9 cellular contexts compared by ENCODE assay signal in the genomic region with DNA sequence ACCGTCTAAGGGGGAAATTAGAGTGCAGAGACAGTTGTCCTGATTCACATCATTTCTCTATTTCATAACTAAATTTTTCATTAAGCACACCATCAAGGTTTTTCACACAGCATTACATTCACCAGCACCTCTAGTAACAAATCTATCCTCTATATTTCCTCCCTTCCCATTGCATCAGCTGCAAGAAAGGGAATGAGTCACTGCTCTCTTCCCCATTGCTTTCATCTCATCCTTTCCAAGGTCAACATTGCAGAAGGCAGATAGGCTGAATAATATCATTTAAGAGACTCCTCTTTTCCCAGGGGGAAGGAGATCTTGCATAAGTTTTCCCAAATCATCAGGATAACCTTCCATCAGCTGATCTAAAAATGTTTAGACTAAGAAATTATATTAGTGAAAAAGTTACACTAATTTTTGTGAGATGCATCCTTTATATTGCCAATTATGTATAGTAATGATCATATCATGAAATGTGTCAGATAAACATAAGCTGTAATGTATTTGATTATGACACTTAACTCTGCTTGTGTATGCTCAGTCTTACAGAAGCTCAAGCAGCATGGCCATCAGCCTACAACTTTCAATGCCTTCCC. TPM values are rescaled to one million over a fixed set of nuclear protein-coding genes. Genes with fewer than 3 reads are reported as not detected.
A peak's percentile ranks its signal among the peaks of the same experiment; 100 is the strongest.
DNase-seq lines count a peak whose midpoint lies in the region; ATAC-seq and TF ChIP-seq lines count a peak whose summit lies in the region.
"Had no signal": no experiment of that assay in that cellular context is flagged by ENCODE, and none has a peak within 500 bp of the region (broad histone marks: within the 10 kb centered on the region; RNA-seq: fewer than 3 reads in every experiment).

No MANE protein-coding gene starts in this region.

- peaks cover 31% of the 10 kb centered on the region for H3F3A ChIP-seq in PC-9 (ENCODE audit: insufficient read depth, low read depth)

- H3K27me3 ChIP-seq in PC-9 (ENCODE audit: insufficient read depth, low read depth): no peaks in the 10 kb centered on the region

- H3K36me3 ChIP-seq in PC-9 (ENCODE audit: low read depth): no peaks in the 10 kb centered on the region

- POLR2A ChIA-PET in PC-9 (lab: Charles Lee; ENCODE audit: unreplicated experiment): no interaction called here
- POLR2A ChIA-PET in GM10248 (lab: Yijun Ruan, JAX): no interaction called here

- peaks cover 44% of the 10 kb centered on the region for H3K4me1 Mint-ChIP-seq in activated naive CD4-positive, alpha-beta T cell treated with anti-CD3 and anti-CD28 coated beads, Interleukin-2, amount 10 ng/mL, durations not matched to agents 7 days and 5 days
- peaks cover 46% of the 10 kb centered on the region for H3K4me1 Mint-ChIP-seq in stimulated activated memory B cell treated with anti-CD40 and anti-IgM and Interleukin-4, amounts not matched to agents 10 μg/mL and 1 μg/mL and 100 μg/mL, for 72 hours

- intact Hi-C loops in PC-9 (cut with micrococcal nuclease; ENCODE audit: unreplicated experiment): loop anchor here (10.0 kb wide), 2 partner anchors 206 to 424 kb away; no protein-coding TSS in a partner anchor

- no peak overlapping the region for H3K4me3 Mint-ChIP-seq in activated naive CD4-positive, alpha-beta T cell treated with anti-CD3 and anti-CD28 coated beads, Interleukin-2, amount 10 ng/mL, durations not matched to agents 7 days and 5 days
- H3K4me3 Mint-ChIP-seq in stimulated activated memory B cell treated with anti-CD40 and anti-IgM and Interleukin-4, amounts not matched to agents 10 μg/mL and 1 μg/mL and 100 μg/mL, for 72 hours: no peak overlapping the region
- H3K4me3 Mint-ChIP-seq: stimulated activated naive B cell treated with anti-CD40 and anti-IgM and Interleukin-4, amounts not matched to agents 10 μg/mL and 1 μg/mL and 100 μg/mL, for 72 hours had no signal

- no TSS peak for BruUV-seq in PC-9 (replicated peaks; lab: Mats Ljungman, UMichigan)

- H3K4me1 ChIP-seq in PC-9 (replicated peaks; ENCODE audit: insufficient read depth): peaks cover 41% of the 10 kb centered on the region

- no peak overlapping the region; the same call in 1 of the 2 replicates for H2AFZ ChIP-seq in PC-9

- H3K79me2 ChIP-seq in PC-9 (ENCODE audit: low read depth): peaks cover 87% of the 10 kb centered on the region

- peak overlapping the region; percentile 95 for H3K27ac ChIP-seq in PC-9

- H3K9me3 ChIP-seq in PC-9 (ENCODE audit: insufficient read depth, low read depth): no peaks in the 10 kb centered on the region

- CTCF ChIA-PET in activated naive CD4-positive, alpha-beta T cell treated with anti-CD3 and anti-CD28 coated beads, Interleukin-2, amount 10 ng/mL, durations not matched to agents 7 days and 5 days (lab: Charles Lee): interaction anchor here (0.9 to 2.5 kb wide), 2 partner anchors 346 to 427 kb away, joined by 3 to 8 read pairs; no protein-coding TSS in a partner anchor
- CTCF ChIA-PET in PC-9 (lab: Charles Lee): interaction anchor here (0.6 to 0.9 kb wide), 2 partner anchors 425 to 516 kb away, joined by 3 to 4 read pairs; no protein-coding TSS in a partner anchor
- CTCF ChIA-PET in GM10248 (lab: Yijun Ruan, JAX): interaction anchor here (0.9 to 6.5 kb wide), 4 partner anchors 16 to 350 kb away, joined by 4 to 77 read pairs (median 34); no protein-coding TSS in a partner anchor

- no peaks in the 10 kb centered on the region for H4K20me1 ChIP-seq in PC-9 (ENCODE audit: insufficient read depth)

- no peaks in the 10 kb centered on the region for H3K9me3 Mint-ChIP-seq in activated naive CD4-positive, alpha-beta T cell treated with anti-CD3 and anti-CD28 coated beads, Interleukin-2, amount 10 ng/mL, durations not matched to agents 7 days and 5 days
- no peaks in the 10 kb centered on the region for H3K9me3 Mint-ChIP-seq in stimulated activated memory B cell treated with anti-CD40 and anti-IgM and Interleukin-4, amounts not matched to agents 10 μg/mL and 1 μg/mL and 100 μg/mL, for 72 hours
- H3K9me3 Mint-ChIP-seq: stimulated activated naive B cell treated with anti-CD40 and anti-IgM and Interleukin-4, amounts not matched to agents 10 μg/mL and 1 μg/mL and 100 μg/mL, for 72 hours had no signal

- TF ChIP-seq CTCF in PC-9 (conservative IDR thresholded peaks at IDR 0.05) (no peak), epithelial cell of esophagus (IDR thresholded peaks at IDR 0.05; ENCODE audit: insufficient read depth, low read depth, low read length, missing control alignments) (no peak), GM10248 (IDR thresholded peaks at IDR 0.05; ENCODE audit: control extremely low read depth, extremely low read depth, low read depth, missing control alignments) (no peak)

- no peak for ATAC-seq in stimulated activated memory B cell treated with anti-CD40 and anti-IgM and Interleukin-4, amounts not matched to agents 10 μg/mL and 1 μg/mL and 100 μg/mL, for 72 hours
- ATAC-seq in HG03521 (IDR thresholded peaks at IDR 0.05; ENCODE audit: unreplicated experiment): no peak
- ATAC-seq: stimulated activated naive B cell treated with anti-CD40 and anti-IgM and Interleukin-4, amounts not matched to agents 10 μg/mL and 1 μg/mL and 100 μg/mL, for 72 hours had no signal

- H3K36me3 Mint-ChIP-seq in activated naive CD4-positive, alpha-beta T cell treated with anti-CD3 and anti-CD28 coated beads, Interleukin-2, amount 10 ng/mL, durations not matched to agents 7 days and 5 days: peaks cover 31% of the 10 kb centered on the region
- H3K36me3 Mint-ChIP-seq in stimulated activated memory B cell treated with anti-CD40 and anti-IgM and Interleukin-4, amounts not matched to agents 10 μg/mL and 1 μg/mL and 100 μg/mL, for 72 hours: peaks cover 11% of the 10 kb centered on the region

- no peak overlapping the region; the same call in 1 of the 2 replicates for H3K4me3 ChIP-seq in PC-9
- H3K4me3 ChIP-seq in epithelial cell of esophagus (ENCODE audit: low read length): no peak overlapping the region

- H3K27me3 Mint-ChIP-seq in activated naive CD4-positive, alpha-beta T cell treated with anti-CD3 and anti-CD28 coated beads, Interleukin-2, amount 10 ng/mL, durations not matched to agents 7 days and 5 days: no peaks in the 10 kb centered on the region
- no peaks in the 10 kb centered on the region for H3K27me3 Mint-ChIP-seq in stimulated activated memory B cell treated with anti-CD40 and anti-IgM and Interleukin-4, amounts not matched to agents 10 μg/mL and 1 μg/mL and 100 μg/mL, for 72 hours
- H3K27me3 Mint-ChIP-seq: stimulated activated naive B cell treated with anti-CD40 and anti-IgM and Interleukin-4, amounts not matched to agents 10 μg/mL and 1 μg/mL and 100 μg/mL, for 72 hours had no signal

- no peak for DNase-seq in activated naive CD4-positive, alpha-beta T cell treated with anti-CD3 and anti-CD28 coated beads, Interleukin-2, amount 10 ng/mL, durations not matched to agents 7 days and 5 days
- no peak for DNase-seq in activated naive CD4-positive, alpha-beta T cell treated with Interleukin-2 at 50 U/mL for 16 hours
- DNase-seq in PC-9 (peak in 1 of 2 experiments; percentile 71), epithelial cell of esophagus (ENCODE audit: low read depth) (peak; percentile 87), medulla oblongata (ENCODE audit: extremely low spot score) (no peak), GM10248 (ENCODE audit: extremely low spot score) (no peak)
- DNase-seq: stimulated activated naive B cell treated with anti-CD40 and anti-IgM and Interleukin-4, amounts not matched to agents 10 μg/mL and 1 μg/mL and 100 μg/mL, for 72 hours had no signal

- H3K27ac Mint-ChIP-seq in activated naive CD4-positive, alpha-beta T cell treated with anti-CD3 and anti-CD28 coated beads, Interleukin-2, amount 10 ng/mL, durations not matched to agents 7 days and 5 days: peak overlapping the region; percentile 40
- peak overlapping the region; percentile 50 for H3K27ac Mint-ChIP-seq in stimulated activated memory B cell treated with anti-CD40 and anti-IgM and Interleukin-4, amounts not matched to agents 10 μg/mL and 1 μg/mL and 100 μg/mL, for 72 hours
- H3K27ac Mint-ChIP-seq: stimulated activated naive B cell treated with anti-CD40 and anti-IgM and Interleukin-4, amounts not matched to agents 10 μg/mL and 1 μg/mL and 100 μg/mL, for 72 hours had no signal

- peak overlapping the region; percentile 52 for H3K4me2 ChIP-seq in PC-9

- H3K9me2 ChIP-seq in PC-9 (ENCODE audit: insufficient read depth): no peaks in the 10 kb centered on the region

RNA-seq across cellular contexts. Expression of gene INTS7, which starts 4.3 kb away (rescaled TPM):
- total RNA-seq in PC-9 (2021): 18.4 and 24.7 TPM in 2 replicates

RNA-seq across cellular contexts. Expression of gene DTL, which starts 4.5 kb away (rescaled TPM):
- total RNA-seq in PC-9 (2021): 22.5 TPM in 2 replicates
